ENCODE assay signal across 3 cellular contexts in genomic region chr9:231625-232024, GRCh38. TPM values are rescaled to one million over a fixed set of nuclear protein-coding genes. Genes with fewer than 3 reads are reported as not detected.
"Had no signal": no experiment of that assay in that cellular context is flagged by ENCODE, and none has a peak within 500 bp of the region (broad histone marks: within the 10 kb centered on the region; RNA-seq: fewer than 3 reads in every experiment).

No MANE protein-coding gene starts in this region.

RNA-seq across cellular contexts. Expression of gene DOCK8, which starts 17.0 kb away (rescaled TPM):
- total RNA-seq: RPMI7951, SJSA1 had no signal
- polyA plus RNA-seq: SK-N-SH had no signal
